In the genomic region with DNA sequence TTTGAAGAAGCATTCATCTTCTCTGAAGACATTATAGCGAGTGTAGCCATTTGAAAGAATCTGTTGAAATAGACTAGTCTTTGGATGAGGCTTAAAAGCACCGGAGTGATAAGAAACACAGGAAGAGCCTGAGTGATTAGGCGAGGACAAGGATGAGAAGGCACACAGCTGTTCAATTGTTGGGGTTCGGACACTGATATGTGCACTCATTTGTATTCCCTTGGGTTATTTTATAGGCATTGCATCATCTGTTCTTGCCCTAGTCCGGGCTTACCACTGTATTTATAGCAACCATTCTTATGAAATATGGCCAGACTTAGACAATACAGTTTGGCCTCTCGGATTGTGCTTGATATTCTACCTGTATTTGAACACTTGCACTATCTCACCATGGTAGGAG, we compare ENCODE assay signal across 11 cellular contexts.
"Had no signal": no experiment of that assay in that cellular context is flagged by ENCODE, and none has a peak within 500 bp of the region (broad histone marks: within the 10 kb centered on the region; RNA-seq: fewer than 3 reads in every experiment).

No MANE protein-coding gene starts in this region.

- H3K27ac ChIP-seq: epithelial cell of prostate, pancreas, thyroid gland, VCaP had no signal

- H3K36me3 ChIP-seq: pancreas, thyroid gland had no signal

- DNase-seq: activated CD4-positive, alpha-beta T cell treated with anti-CD3 and anti-CD28 coated beads for 1 hour; activated CD4-positive, alpha-beta T cell treated with anti-CD3 and anti-CD28 coated beads, Interleukin-2, amount 50 U/mL, for 48 hours; activated naive CD4-positive, alpha-beta T cell treated with anti-CD3 and anti-CD28 coated beads, Interleukin-2, amount 10 ng/mL, durations not matched to agents 7 days and 5 days; activated T-cell treated with anti-CD3 and anti-CD28 coated beads, Interleukin-2, amount 50 U/mL, for 24 hours; naive thymus-derived CD4-positive, alpha-beta T cell; pancreas; thyroid gland had no signal

- ATAC-seq: left lobe of liver; naive thymus-derived CD4-positive, alpha-beta T cell; pancreas; stimulated activated effector memory CD8-positive, alpha-beta T cell treated with anti-CD3 and anti-CD28 coated beads, Interleukin-12 subunit alpha, Interleukin-12 subunit beta, amount 100 ng/mL, for 72 hours had no signal

- H3K27me3 ChIP-seq: pancreas, thyroid gland had no signal

- H3K4me3 ChIP-seq: pancreas, thyroid gland had no signal

- H3K4me1 ChIP-seq: pancreas, thyroid gland had no signal

- H3K9me3 ChIP-seq: pancreas, thyroid gland had no signal
